12 cellular contexts compared by ENCODE assay signal in the genomic region with DNA sequence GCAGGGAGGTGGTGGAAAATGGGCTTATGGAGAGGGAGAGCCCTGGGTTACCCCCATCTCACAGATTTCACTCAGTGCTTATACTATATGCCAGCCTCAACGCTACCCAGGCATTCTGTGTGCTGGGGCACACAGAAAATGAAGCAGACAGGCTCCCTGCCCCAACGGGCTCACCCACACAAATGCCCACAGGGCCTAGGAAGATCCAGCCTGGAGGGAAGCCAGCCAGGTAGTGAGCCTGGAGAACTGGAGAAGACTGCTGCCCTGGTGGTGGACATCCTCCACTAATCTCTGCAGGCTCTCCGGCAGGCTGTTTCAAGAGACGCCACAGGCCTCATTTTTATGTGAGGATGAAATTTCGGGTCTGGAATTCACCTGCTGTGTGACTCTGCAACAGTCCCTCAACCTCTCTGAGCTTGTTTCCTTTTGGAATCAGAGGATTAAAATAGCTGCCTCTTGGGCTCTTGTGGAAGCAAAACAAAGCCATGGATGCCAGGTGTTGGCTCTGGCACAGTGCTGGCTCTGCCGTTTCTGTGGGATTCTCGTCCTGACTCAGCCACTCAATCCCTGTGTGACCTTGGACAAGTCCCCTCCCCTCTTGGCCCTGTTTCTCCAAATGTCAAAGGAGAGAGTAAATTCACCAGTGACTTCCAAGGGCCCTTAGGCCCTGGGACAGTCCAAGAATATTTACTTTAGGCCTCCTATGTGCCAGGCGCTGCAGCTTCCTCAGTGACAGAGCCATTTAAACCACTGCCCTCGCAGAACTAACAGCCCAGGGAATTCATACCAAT. TPM values are rescaled to one million over a fixed set of nuclear protein-coding genes. Genes with fewer than 3 reads are reported as not detected.
A peak's percentile ranks its signal among the peaks of the same experiment; 100 is the strongest.
DNase-seq lines count a peak whose midpoint lies in the region; ATAC-seq and TF ChIP-seq lines count a peak whose summit lies in the region.
"Had no signal": no experiment of that assay in that cellular context is flagged by ENCODE, and none has a peak within 500 bp of the region (broad histone marks: within the 10 kb centered on the region; RNA-seq: fewer than 3 reads in every experiment).

No MANE protein-coding gene starts in this region.

- no peak for TF ChIP-seq POLR2A in thyroid gland (IDR thresholded peaks at IDR 0.05)

- no peak overlapping the region for H3K4me3 ChIP-seq in thyroid gland (replicated peaks in 1 of 3)

- peak overlapping the region; percentile 95 for H3K27ac ChIP-seq in RWPE1
- peak overlapping the region in 2 of 3 donors; percentile 3 to 32 for H3K27ac ChIP-seq in thyroid gland

- CTCF ChIA-PET in RWPE1 (lab: Yijun Ruan, JAX): interaction anchor here (0.6 kb wide), 2 partner anchors 23 to 84 kb away, joined by 3 to 4 read pairs; no protein-coding TSS in a partner anchor

- H3K27me3 Mint-ChIP-seq in stimulated activated naive B cell treated with anti-CD40 and anti-IgM and Interleukin-4, amounts not matched to agents 10 μg/mL and 1 μg/mL and 100 μg/mL, for 72 hours: peaks cover 0 to 7% of the 10 kb centered on the region in 2 donors

- H3K4me1 Mint-ChIP-seq in stimulated activated naive B cell treated with anti-CD40 and anti-IgM and Interleukin-4, amounts not matched to agents 10 μg/mL and 1 μg/mL and 100 μg/mL, for 72 hours: peaks cover 24 to 47% of the 10 kb centered on the region in 2 donors

- peaks cover 0 to 10% of the 10 kb centered on the region in 2 donors for H3K36me3 Mint-ChIP-seq in stimulated activated naive B cell treated with anti-CD40 and anti-IgM and Interleukin-4, amounts not matched to agents 10 μg/mL and 1 μg/mL and 100 μg/mL, for 72 hours

- H3K9me3 Mint-ChIP-seq in stimulated activated naive B cell treated with anti-CD40 and anti-IgM and Interleukin-4, amounts not matched to agents 10 μg/mL and 1 μg/mL and 100 μg/mL, for 72 hours: no peaks in the 10 kb centered on the region
- H3K9me3 Mint-ChIP-seq: activated CD8-positive, alpha-beta T cell treated with anti-CD3 and anti-CD28 coated beads for 36 hours; T-helper 2 cell treated with Interferon-gamma antibody and Interleukin-4, amounts not matched to agents 5 μg/mL and 100 μg/mL, for 36 hours had no signal

- ATAC-seq in left lobe of liver: peak; percentile 22
- no peak for ATAC-seq in stimulated activated naive B cell treated with anti-CD40 and anti-IgM and Interleukin-4, amounts not matched to agents 10 μg/mL and 1 μg/mL and 100 μg/mL, for 72 hours (replicated peaks)
- ATAC-seq: activated CD8-positive, alpha-beta T cell treated with anti-CD3 and anti-CD28 coated beads for 36 hours; right cardiac atrium had no signal

- no peak overlapping the region for H3K27ac Mint-ChIP-seq in stimulated activated naive B cell treated with anti-CD40 and anti-IgM and Interleukin-4, amounts not matched to agents 10 μg/mL and 1 μg/mL and 100 μg/mL, for 72 hours
- H3K27ac Mint-ChIP-seq: activated CD8-positive, alpha-beta T cell treated with anti-CD3 and anti-CD28 coated beads for 36 hours; T-helper 2 cell treated with Interferon-gamma antibody and Interleukin-4, amounts not matched to agents 5 μg/mL and 100 μg/mL, for 36 hours had no signal

- no peaks in the 10 kb centered on the region for H3K36me3 ChIP-seq in thyroid gland

- H3K9me3 ChIP-seq in thyroid gland: no peaks in the 10 kb centered on the region

- WGBS in thyroid gland, 2 donors: 67 to 71% methylated on average over 9 of the region's 9 CpGs

- no peaks in the 10 kb centered on the region for H3K27me3 ChIP-seq in thyroid gland

- TF ChIP-seq CTCF in RWPE1 (conservative IDR thresholded peaks at IDR 0.05; ENCODE audit: low read depth) (no peak), thyroid gland (IDR thresholded peaks at IDR 0.05) (no peak)

- POLR2A ChIA-PET in RWPE1 (lab: Yijun Ruan, JAX; ENCODE audit: low non-redundant PET): no interaction called here

- no peak for DNase-seq in RWPE1 (ENCODE audit: low spot score)
- peak; percentile 87 for DNase-seq in left lobe of liver (ENCODE audit: low spot score)
- DNase-seq in thyroid gland: peak; percentile 63 to 80
- DNase-seq in stimulated activated CD4-positive, alpha-beta T cell treated with anti-CD3 and anti-CD28 coated beads, Interleukin-12 subunit alpha, Interleukin-12 subunit beta, amount 100 ng/mL, for 4 hours: no peak
- no peak for DNase-seq in stimulated activated naive B cell treated with anti-CD40 and anti-IgM and Interleukin-4, amounts not matched to agents 10 μg/mL and 1 μg/mL and 100 μg/mL, for 72 hours
- DNase-seq: activated CD8-positive, alpha-beta T cell treated with anti-CD3 and anti-CD28 coated beads for 36 hours; activated effector memory CD4-positive, alpha-beta T cell treated with anti-CD3 and anti-CD28 coated beads, Interleukin-2, amount 50 U/mL, for 16 hours; COR-L47; NCI-H1105 treated with DMSO at 0.1 percent for 48 hours; NCI-H524 treated with DMSO at 0.1 percent for 48 hours; right cardiac atrium had no signal

- no peak overlapping the region for H3K4me3 Mint-ChIP-seq in stimulated activated naive B cell treated with anti-CD40 and anti-IgM and Interleukin-4, amounts not matched to agents 10 μg/mL and 1 μg/mL and 100 μg/mL, for 72 hours
- H3K4me3 Mint-ChIP-seq: activated CD8-positive, alpha-beta T cell treated with anti-CD3 and anti-CD28 coated beads for 36 hours; T-helper 2 cell treated with Interferon-gamma antibody and Interleukin-4, amounts not matched to agents 5 μg/mL and 100 μg/mL, for 36 hours had no signal

- peaks cover 17 to 32% of the 10 kb centered on the region in 2 donors for H3K4me1 ChIP-seq in thyroid gland

- intact Hi-C loops in thyroid gland (cut with DNase I): no loop called here

RNA-seq across cellular contexts. Expression of gene PAQR7, which starts 3.6 kb away (rescaled TPM):
- total RNA-seq in left lobe of liver (5.1 TPM), thyroid gland (1 to 10 TPM; 2.5 to 8.5 (median 6.4) TPM)

RNA-seq across cellular contexts. Expression of gene AUNIP, which starts 12.6 kb away (rescaled TPM):
- total RNA-seq in left lobe of liver (not detected), thyroid gland (not detected)

RNA-seq across cellular contexts. Expression of gene STMN1, which starts 34.3 kb away (rescaled TPM):
- total RNA-seq in left lobe of liver (5.2 TPM), thyroid gland (10 to 100 TPM; 11.6 to 39.2 (median 17.0) TPM)

RNA-seq across cellular contexts. Expression of gene MTFR1L, which starts 52.1 kb away (rescaled TPM):
- total RNA-seq in left lobe of liver (52.7 TPM), thyroid gland (100 to 1,000 TPM in 1 of 4 donors, 10 to 100 TPM in 3; 75.7 to 109 (median 99.2) TPM)

Comparison
In these comparisons a context has a peak if more than half of its experiments do, and no peak if none do; other contexts are left out.
1. DNase-seq: peak in left lobe of liver (single experiment) and thyroid gland (2 of 2); none in RWPE1 (single experiment), stimulated activated CD4-positive, alpha-beta T cell treated with anti-CD3 and anti-CD28 coated beads, Interleukin-12 subunit alpha, Interleukin-12 subunit beta, amount 100 ng/mL, for 4 hours (single experiment) and stimulated activated naive B cell treated with anti-CD40 and anti-IgM and Interleukin-4, amounts not matched to agents 10 μg/mL and 1 μg/mL and 100 μg/mL, for 72 hours (single experiment).